In genomic region chr1:38652217-38652616, GRCh38 we compare ENCODE assay signal across 7 cellular contexts.
"Had no signal": no experiment of that assay in that cellular context is flagged by ENCODE, and none has a peak within 500 bp of the region (broad histone marks: within the 10 kb centered on the region; RNA-seq: fewer than 3 reads in every experiment).

No MANE protein-coding gene starts in this region.

- H3K27ac ChIP-seq: HL-60 had no signal

- FAIRE-seq: HepG2, HTR-8/SVneo had no signal

- H3K36me3 Mint-ChIP-seq: IgD-negative memory B cell had no signal

- ATAC-seq: HepG2 had no signal

- H3K27ac Mint-ChIP-seq: IgD-negative memory B cell had no signal

- DNase-seq: IMR-90, KBM-7, KG1 had no signal

- H3K4me3 Mint-ChIP-seq: IgD-negative memory B cell had no signal

- H3K4me1 Mint-ChIP-seq: IgD-negative memory B cell had no signal
